10 cellular contexts compared by ENCODE assay signal in genomic region chr2:239402666-239403065, GRCh38. TPM values are rescaled to one million over a fixed set of nuclear protein-coding genes. Genes with fewer than 3 reads are reported as not detected.
DNase-seq lines count a peak whose midpoint lies in the region; ATAC-seq, FAIRE-seq and TF ChIP-seq lines count a peak whose summit lies in the region.
"Had no signal": no experiment of that assay in that cellular context is flagged by ENCODE, and none has a peak within 500 bp of the region (broad histone marks: within the 10 kb centered on the region; RNA-seq: fewer than 3 reads in every experiment).

No MANE protein-coding gene starts in this region.

- H3K27ac ChIP-seq in CD4-positive, alpha-beta memory T cell (ENCODE audit: low read depth, low read length) = no peak overlapping the region
- no peak overlapping the region for H3K27ac ChIP-seq in GM12878 (ENCODE audit: control insufficient read depth, insufficient read depth)

- WGBS in GM12878 (ENCODE audit: insufficient coverage, insufficient replicate concordance, low lambda C conversion rate, missing lambda C conversion rate) = 97% methylated on average over 11 of the region's 11 CpGs

- SMC1A ChIA-PET in GM12878 (lab: Charles Lee; ENCODE audit: uncharacterized antibody, unreplicated experiment) = interaction anchor here (1.1 to 1.3 kb wide), 2 partner anchors 21 to 33 kb away, joined by 3 to 5 read pairs; no protein-coding TSS in a partner anchor

- no peak for TF ChIP-seq RAD21 in GM12878 (IDR thresholded peaks at IDR 0.05; ENCODE audit: insufficient read depth, low read depth, low read length)

- no peaks in the 10 kb centered on the region for H3K27me3 ChIP-seq in CD4-positive, alpha-beta memory T cell (ENCODE audit: insufficient read depth, low read length)
- H3K27me3 ChIP-seq in GM12878 (replicated peaks in 1 of 2; ENCODE audit: control insufficient read depth in 2 of 2, insufficient read depth in 2 of 2, low read length in 1 of 2) = no peaks in the 10 kb centered on the region; a peak in 1 of 4 replicates

- no TSS peak for BruUV-seq in GM12878 (replicated peaks; lab: Mats Ljungman, UMichigan)

- peak overlapping the region; percentile 52 to 100 (median 98) for H3K27ac Mint-ChIP-seq in CD4-positive, alpha-beta memory T cell
- H3K27ac Mint-ChIP-seq in IgD-negative memory B cell = peak overlapping the region; percentile 99 to 100 (median 99)
- peak overlapping the region; percentile 96 to 99 (median 99) for H3K27ac Mint-ChIP-seq in nephron

- no peak overlapping the region for H3K9ac ChIP-seq in GM12878 (ENCODE audit: control insufficient read depth, insufficient read depth, low read length)

- H3K4me1 ChIP-seq in CD4-positive, alpha-beta memory T cell (ENCODE audit: insufficient read depth, low read length) = peaks cover 24% of the 10 kb centered on the region
- H3K4me1 ChIP-seq in GM12878 (ENCODE audit: control insufficient read depth, insufficient read depth, low read length) = peaks cover 5% of the 10 kb centered on the region; the same call in 1 of the 2 replicates

- no peaks in the 10 kb centered on the region for H3K27me3 Mint-ChIP-seq in CD4-positive, alpha-beta memory T cell
- H3K27me3 Mint-ChIP-seq in IgD-negative memory B cell = peaks cover 7% of the 10 kb centered on the region
- peaks cover 4% of the 10 kb centered on the region for H3K27me3 Mint-ChIP-seq in nephron (ENCODE audit: low read depth)

- 0 out of 2 replicates have a peak, but pooled peaks cover 2% of the 10 kb centered on the region for H3K79me2 ChIP-seq in GM12878 (ENCODE audit: control insufficient read depth, insufficient read depth, low read length)

- ATAC-seq in GM12878 (no peak), HG03565 (IDR thresholded peaks at IDR 0.05; ENCODE audit: unreplicated experiment) (no peak), GM18858 (IDR thresholded peaks at IDR 0.05; ENCODE audit: unreplicated experiment) (no peak)

- CTCF ChIA-PET in CD4-positive, alpha-beta memory T cell (lab: Charles Lee; ENCODE audit: partially characterized antibody) = interaction anchor here (1.1 kb wide), 1 partner anchor 135 kb away, joined by 4 read pairs; no protein-coding TSS in a partner anchor
- CTCF ChIA-PET in GM12878 (lab: Yijun Ruan, JAX) = interaction anchor here (1.5 kb wide), 1 partner anchor 589 kb away, joined by 6 read pairs; no protein-coding TSS in a partner anchor

- H3K4me3 ChIP-seq in CD4-positive, alpha-beta memory T cell (ENCODE audit: low read length in 2 of 2) = no peak overlapping the region
- no peak overlapping the region for H3K4me3 ChIP-seq in GM12878

- H2AFZ ChIP-seq in GM12878 (ENCODE audit: control insufficient read depth, low read depth, low read length) = no peak overlapping the region

- RAD21 ChIA-PET in GM12878 (lab: Charles Lee; ENCODE audit: unreplicated experiment) = interaction anchor here (0.8 to 0.9 kb wide), 2 partner anchors 20 to 135 kb away, joined by 3 read pairs; no protein-coding TSS in a partner anchor

- H3K36me3 Mint-ChIP-seq in CD4-positive, alpha-beta memory T cell = peaks cover 0 to 9% of the 10 kb centered on the region in 2 donors
- H3K36me3 Mint-ChIP-seq in IgD-negative memory B cell (no peaks in the 10 kb centered on the region), nephron (ENCODE audit: low read depth) (no peaks in the 10 kb centered on the region)

- H3K4me2 ChIP-seq in GM12878 (ENCODE audit: control insufficient read depth, insufficient read depth) = peak overlapping the region; percentile 86

- no peaks in the 10 kb centered on the region for H3K9me3 ChIP-seq in CD4-positive, alpha-beta memory T cell (ENCODE audit: control insufficient read depth in 1 of 2, low read length in 2 of 2)
- no peaks in the 10 kb centered on the region for H3K9me3 ChIP-seq in GM12878 (replicated peaks; ENCODE audit: control insufficient read depth, insufficient read depth, low read length)

- H4K20me1 ChIP-seq in GM12878 (ENCODE audit: control insufficient read depth, insufficient read depth) = no peaks in the 10 kb centered on the region

- H3K9me3 Mint-ChIP-seq in CD4-positive, alpha-beta memory T cell = no peaks in the 10 kb centered on the region
- H3K9me3 Mint-ChIP-seq in IgD-negative memory B cell = peaks cover 0 to 5% (median 1%) of the 10 kb centered on the region in 3 donors
- peaks cover 9% of the 10 kb centered on the region for H3K9me3 Mint-ChIP-seq in nephron

- 0 out of 2 replicates have a peak, but pooled peaks have one; percentile 29 for TF ChIP-seq POLR2A in GM12878 (IDR thresholded peaks at IDR 0.05; ENCODE audit: low read depth, low read length)

- TF ChIP-seq CTCF in GM12878 (IDR thresholded peaks at IDR 0.05 in 2 of 3, conservative IDR thresholded peaks at IDR 0.05 in 1 of 3; ENCODE audit: control insufficient read depth in 2 of 3, extremely low read depth in 1 of 3, insufficient read depth in 1 of 3, low read depth in 3 of 3, low read length in 3 of 3) (no peak), nephron (IDR thresholded peaks at IDR 0.05; ENCODE audit: unreplicated experiment in 3 of 3) (no peak)

- peaks cover 12 to 40% (median 25%) of the 10 kb centered on the region in 4 donors for H3K4me1 Mint-ChIP-seq in CD4-positive, alpha-beta memory T cell
- peaks cover 14 to 19% (median 14%) of the 10 kb centered on the region in 3 donors for H3K4me1 Mint-ChIP-seq in IgD-negative memory B cell
- peaks cover 30% of the 10 kb centered on the region for H3K4me1 Mint-ChIP-seq in nephron

- no peaks in the 10 kb centered on the region for H3K36me3 ChIP-seq in CD4-positive, alpha-beta memory T cell (ENCODE audit: insufficient read depth, low read length)
- H3K36me3 ChIP-seq in GM12878 (ENCODE audit: control insufficient read depth in 2 of 2, insufficient read depth in 2 of 2, low read length in 1 of 2) = no peaks in the 10 kb centered on the region

- in situ Hi-C loops in GM12878 (cut with MboI) = no loop called here

- intact Hi-C loops in CD4-positive, alpha-beta memory T cell (cut with micrococcal nuclease) = loop anchor here (5.0 to 10.0 kb wide), 4 partner anchors 75 to 1160 kb away; partner anchors contain the start of genes DUSP28 and NDUFA10
- intact Hi-C loops in GM12878 (cut with micrococcal nuclease; ENCODE audit: unreplicated experiment) = loop anchor here (5.0 kb wide), 1 partner anchor 135 kb away; no protein-coding TSS in a partner anchor

- TF ChIP-seq EP300 in GM12878 (IDR thresholded peaks at IDR 0.05; ENCODE audit: borderline replicate concordance in 1 of 2, control insufficient read depth in 1 of 2, low read depth in 2 of 2, low read length in 2 of 2) = no peak

- DNase-seq in CD4-positive, alpha-beta memory T cell = no peak
- DNase-seq in GM12878 (ENCODE audit: low read depth, low spot score) = no peak
- DNase-seq in NCI-H345 treated with DMSO at 0.1 percent for 48 hours (lab: John Stamatoyannopoulos, UW; ENCODE audit: unreplicated experiment) = no peak
- DNase-seq in epidermal melanocyte (ENCODE audit: insufficient read length, low spot score) = no peak
- DNase-seq: cerebellar nuclear complex had no signal

- H3K4me3 Mint-ChIP-seq in CD4-positive, alpha-beta memory T cell = peak overlapping the region; percentile 75 to 96 (median 90)
- H3K4me3 Mint-ChIP-seq in IgD-negative memory B cell = peak overlapping the region; percentile 27 to 98 (median 96)
- peak overlapping the region; percentile 90 to 93 (median 92) for H3K4me3 Mint-ChIP-seq in nephron

- POLR2A ChIA-PET in CD4-positive, alpha-beta memory T cell (lab: Charles Lee; ENCODE audit: partially characterized antibody) = interaction anchor here (0.7 to 2.7 kb wide), 6 partner anchors 11 to 623 kb away, joined by 3 to 38 read pairs (median 6); no protein-coding TSS in a partner anchor
- POLR2A ChIA-PET in GM12878 (lab: Charles Lee) = interaction anchor here (2.3 kb wide), 1 partner anchor 21 kb away, joined by 19 read pairs; no protein-coding TSS in a partner anchor

- FAIRE-seq in GM12878 (lab: Jason Lieb, UNC) = no peak
- FAIRE-seq: GM18507 had no signal

TF ChIP-seq in GM12878, 131 proteins besides CTCF, POLR2A, EP300 and RAD21 (continues in another document):
- no peak for TF ChIP-seq E4F1 (IDR thresholded peaks at IDR 0.05; ENCODE audit: borderline replicate concordance, partially characterized antibody)
- no peak for TF ChIP-seq ZNF207 (IDR thresholded peaks at IDR 0.05; ENCODE audit: borderline replicate concordance)

RNA-seq across cellular contexts. Expression of gene HDAC4, which starts 1.8 kb away (rescaled TPM):
- total RNA-seq in CD4-positive, alpha-beta memory T cell = 10 to 100 TPM; 50.2 to 59.7 TPM
- 10 to 100 TPM in 1 of 2 donors, 1 to 10 TPM in 1; 1.4 to 10.6 TPM for polyA plus RNA-seq in CD4-positive, alpha-beta memory T cell
- polyA plus RNA-seq in IgD-negative memory B cell = 2.8 TPM
- total RNA-seq in GM12878 (2013; cell fraction: nucleolus; rRNA removed) = 138 and 167 TPM in 2 replicates
- total RNA-seq in GM12878 (2014; rRNA removed) = 5.8 and 6.0 TPM in 2 replicates
- 3.9 and 5.8 TPM in 2 replicates for total RNA-seq in GM12878 (2014; rRNA removed; fragmentation: Illumina TruSeq; extraction: Trizol)
- total RNA-seq in GM12878 (2021) = 15.7 and 17.7 TPM in 2 replicates
- polyA plus RNA-seq in GM12878 (2011; ENCODE audit: low read depth) = 1.0 TPM
- 2.9 and 5.3 TPM in 2 replicates for polyA plus RNA-seq in GM12878 (2011; rRNA removed)
- 7.5 and 12.2 TPM in 2 replicates for polyA plus RNA-seq in GM12878 (2011; cell fraction: cytosol; rRNA removed)
- polyA plus RNA-seq in GM12878 (2011; cell fraction: nucleus; rRNA removed) = 26.5 and 41.1 TPM in 2 replicates
- polyA plus RNA-seq in GM12878 (2012) = 2.3 and 3.9 TPM in 2 replicates
- 2.2 and 5.0 TPM in 2 replicates for polyA plus RNA-seq in GM12878 (2014; fragmentation: Illumina TruSeq; extraction: Trizol)
- under 1 TPM; 0.22 to 0.69 TPM for polyA plus RNA-seq in GM12878 (2014; fragmentation: Nextera tagmentation; extraction: Ambion mirVana)
- polyA plus RNA-seq in GM12878 (2014; rRNA removed) = 3.4 and 5.5 TPM in 2 replicates
- polyA plus RNA-seq in GM12878 (2016; fragmentation: Nextera tagmentation; extraction: Ambion mirVana) = 1 to 10 TPM; 3.8 to 4.6 TPM
- 17.0 and 28.5 TPM in 2 replicates for polyA minus RNA-seq in GM12878 (2011; rRNA and poly(A)+ RNA removed)
- 11.2 and 17.8 TPM in 2 replicates for polyA minus RNA-seq in GM12878 (2011; cell fraction: cytosol; rRNA and poly(A)+ RNA removed)
- 23.5 and 53.7 TPM in 2 replicates for polyA minus RNA-seq in GM12878 (2011; cell fraction: nucleus; rRNA and poly(A)+ RNA removed)
